In genomic region chr5:1772634-1773033, GRCh38 we compare ENCODE assay signal across 10 cellular contexts. TPM values are rescaled to one million over a fixed set of nuclear protein-coding genes. Genes with fewer than 3 reads are reported as not detected.
A peak's percentile ranks its signal among the peaks of the same experiment; 100 is the strongest.
DNase-seq lines count a peak whose midpoint lies in the region; ATAC-seq, FAIRE-seq and TF ChIP-seq lines count a peak whose summit lies in the region.
"Had no signal": no experiment of that assay in that cellular context is flagged by ENCODE, and none has a peak within 500 bp of the region (broad histone marks: within the 10 kb centered on the region; RNA-seq: fewer than 3 reads in every experiment).

No MANE protein-coding gene starts in this region.

- TF ChIP-seq POLR2A in A549 (IDR thresholded peaks at IDR 0.05; ENCODE audit: low read length): no peak

- no peaks in the 10 kb centered on the region for H3K9me3 ChIP-seq in A549
- H3K9me3 ChIP-seq: thoracic aorta had no signal

- TF ChIP-seq RAD21 in A549 (conservative IDR thresholded peaks at IDR 0.05 in 1 of 2, IDR thresholded peaks at IDR 0.05 in 1 of 2): 0 out of 5 replicates have a peak, but pooled peaks of 1 of the 2 experiments have one; percentile 10

- H3K4me3 Mint-ChIP-seq in chondrocyte (ENCODE audit: unreplicated experiment): no peak overlapping the region

- no peak overlapping the region for H3K4me2 ChIP-seq in A549

- H3K4me1 Mint-ChIP-seq in chondrocyte (ENCODE audit: low read depth): no peaks in the 10 kb centered on the region

- 2% methylated on average over 5 of the region's 5 CpGs for WGBS in A549 (ENCODE audit: missing lambda C conversion rate)

- H3K27ac ChIP-seq in A549: no peak overlapping the region
- H3K27ac ChIP-seq: thoracic aorta had no signal

- POLR2A ChIA-PET in A549 (lab: Yijun Ruan, JAX): no interaction called here

- no peak for TF ChIP-seq CTCF in A549 (IDR thresholded peaks at IDR 0.05)
- peak; percentile 55; the same call in 2 of the 3 replicates for TF ChIP-seq CTCF in GM12872 (IDR thresholded peaks at IDR 0.05; ENCODE audit: insufficient read depth, low read depth, low read length)
- TF ChIP-seq CTCF in chondrocyte (IDR thresholded peaks at IDR 0.05): peak; percentile 52

- DNase-seq in A549 (ENCODE audit: low read depth in 1 of 2, low spot score in 1 of 2): peak; percentile 44 to 47
- DNase-seq in M059J (ENCODE audit: low read depth): peak; percentile 59
- DNase-seq in chondrocyte (ENCODE audit: low spot score): no peak
- no peak for DNase-seq in NCI-H1092 treated with DMSO at 0.1 percent for 48 hours (lab: John Stamatoyannopoulos, UW)
- no peak for DNase-seq in activated T-cell treated with anti-CD3 and anti-CD28 coated beads, Interleukin-2, amount 50 U/mL, for 48 hours
- no peak for DNase-seq in NCI-H1048 (lab: John Stamatoyannopoulos, UW)
- DNase-seq in OCI-M2 (lab: John Stamatoyannopoulos, UW; ENCODE audit: unreplicated experiment): no peak
- DNase-seq: NCI-H2171 had no signal

- H3K27ac Mint-ChIP-seq in chondrocyte (ENCODE audit: unreplicated experiment): no peak overlapping the region

- H3K27me3 Mint-ChIP-seq in chondrocyte (ENCODE audit: low read depth): peaks cover 21% of the 10 kb centered on the region

- H3K9me3 Mint-ChIP-seq in chondrocyte (ENCODE audit: low read depth): peaks cover 5% of the 10 kb centered on the region

- TF ChIP-seq EP300 in A549 (IDR thresholded peaks at IDR 0.05): no peak

- CTCF ChIA-PET in A549 (lab: Yijun Ruan, JAX): interaction anchor here (0.7 to 4.1 kb wide), 5 partner anchors 9 to 103 kb away, joined by 3 to 21 read pairs (median 4); no protein-coding TSS in a partner anchor

- H3K36me3 Mint-ChIP-seq in chondrocyte (ENCODE audit: low read depth): no peaks in the 10 kb centered on the region

- peak; percentile 81 to 88 for ATAC-seq in A549

- H3K4me3 ChIP-seq in A549: no peak overlapping the region
- H3K4me3 ChIP-seq: thoracic aorta had no signal

- FAIRE-seq in A549 (lab: Jason Lieb, UNC): no peak

- no peaks in the 10 kb centered on the region for H3K4me1 ChIP-seq in A549

TF ChIP-seq in A549, 52 proteins besides CTCF, POLR2A, EP300 and RAD21:
- TF ChIP-seq SREBF2 (IDR thresholded peaks at IDR 0.05): no peak
- no peak for TF ChIP-seq HOXA7 (CRISPR knock-in tag; IDR thresholded peaks at IDR 0.05)
- TF ChIP-seq FOSB (CRISPR knock-in tag; IDR thresholded peaks at IDR 0.05): no peak
- TF ChIP-seq BCL3 (IDR thresholded peaks at IDR 0.05): no peak
- TF ChIP-seq USF2 (IDR thresholded peaks at IDR 0.05): no peak
- TF ChIP-seq FOSL2 (IDR thresholded peaks at IDR 0.05): no peak
- no peak for TF ChIP-seq FOSL2 (CRISPR knock-in tag; IDR thresholded peaks at IDR 0.05)
- TF ChIP-seq RNF2 (IDR thresholded peaks at IDR 0.05; ENCODE audit: borderline replicate concordance, low read depth): no peak
- no peak for TF ChIP-seq HDAC2 (IDR thresholded peaks at IDR 0.05)
- TF ChIP-seq GATA3 (IDR thresholded peaks at IDR 0.05; ENCODE audit: borderline replicate concordance): no peak
- no peak for TF ChIP-seq PBX3 (IDR thresholded peaks at IDR 0.05)
- no peak for TF ChIP-seq BHLHE40 (IDR thresholded peaks at IDR 0.05; ENCODE audit: low read depth, low read length)
- TF ChIP-seq HOXB5 (CRISPR knock-in tag; IDR thresholded peaks at IDR 0.05): no peak
- no peak for TF ChIP-seq HES2 (IDR thresholded peaks at IDR 0.05)
- TF ChIP-seq ZNF302 (CRISPR knock-in tag; IDR thresholded peaks at IDR 0.05): no peak
- no peak for TF ChIP-seq TP53 (CRISPR knock-in tag; IDR thresholded peaks at IDR 0.05)
- TF ChIP-seq CHD4 (IDR thresholded peaks at IDR 0.05; ENCODE audit: borderline replicate concordance): no peak
- no peak for TF ChIP-seq PHF8 (IDR thresholded peaks at IDR 0.05; ENCODE audit: borderline replicate concordance, low read depth)
- no peak for TF ChIP-seq JUN (IDR thresholded peaks at IDR 0.05)

RNA-seq across cellular contexts. Expression of gene MRPL36, which starts 27.0 kb away (rescaled TPM):
- polyA plus RNA-seq in A549 (2011; rRNA removed) (124 and 127 TPM in 2 replicates), A549 (2017; fragmentation: RNase III; extraction: RNeasy Plus Mini Kit Qiagen cat#74134 plus additional on column Dnase treatment) (111 to 120 TPM (median 114 TPM) in 3 replicates)
- polyA plus RNA-seq in A549 (2012; cell fraction: cytosol; rRNA removed): 158 and 167 TPM in 2 replicates
- 84.2 and 85.1 TPM in 2 replicates for polyA plus RNA-seq in A549 (2012; cell fraction: nucleus; rRNA removed)
- polyA minus RNA-seq in A549 (2011; rRNA and poly(A)+ RNA removed): 50.1 and 55.3 TPM in 2 replicates
- 55.7 and 57.9 TPM in 2 replicates for total RNA-seq in M059J (2014; rRNA removed; shearing (Covaris generic))
- total RNA-seq in chondrocyte: 37.4 to 50.8 TPM (median 48.3 TPM) in 3 replicates

RNA-seq across cellular contexts. Expression of gene NDUFS6, which starts 28.6 kb away (rescaled TPM):
- polyA plus RNA-seq in A549 (2011; rRNA removed): 38.1 and 76.0 TPM in 2 replicates
- 207 and 355 TPM in 2 replicates for polyA plus RNA-seq in A549 (2012; cell fraction: cytosol; rRNA removed)
- 106 and 113 TPM in 2 replicates for polyA plus RNA-seq in A549 (2012; cell fraction: nucleus; rRNA removed)
- polyA plus RNA-seq in A549 (2017; fragmentation: RNase III; extraction: RNeasy Plus Mini Kit Qiagen cat#74134 plus additional on column Dnase treatment): 192 to 201 TPM (median 196 TPM) in 3 replicates
- polyA minus RNA-seq in A549 (2011; rRNA and poly(A)+ RNA removed): 18.3 and 28.8 TPM in 2 replicates
- total RNA-seq in M059J (2014; rRNA removed; shearing (Covaris generic)): 60.0 and 159 TPM in 2 replicates
- 23.7 to 31.3 TPM (median 25.7 TPM) in 3 replicates for total RNA-seq in chondrocyte

Comparison
In these comparisons a context has a peak if more than half of its experiments do, and no peak if none do; other contexts are left out.
1. DNase-seq: peak in A549 (2 of 2) and M059J (single experiment); none in chondrocyte (single experiment), NCI-H1092 treated with DMSO at 0.1 percent for 48 hours (single experiment), activated T-cell treated with anti-CD3 and anti-CD28 coated beads, Interleukin-2, amount 50 U/mL, for 48 hours (0 of 2), NCI-H1048 (single experiment) and OCI-M2 (single experiment).